22 cellular contexts compared by ENCODE assay signal in the genomic region with DNA sequence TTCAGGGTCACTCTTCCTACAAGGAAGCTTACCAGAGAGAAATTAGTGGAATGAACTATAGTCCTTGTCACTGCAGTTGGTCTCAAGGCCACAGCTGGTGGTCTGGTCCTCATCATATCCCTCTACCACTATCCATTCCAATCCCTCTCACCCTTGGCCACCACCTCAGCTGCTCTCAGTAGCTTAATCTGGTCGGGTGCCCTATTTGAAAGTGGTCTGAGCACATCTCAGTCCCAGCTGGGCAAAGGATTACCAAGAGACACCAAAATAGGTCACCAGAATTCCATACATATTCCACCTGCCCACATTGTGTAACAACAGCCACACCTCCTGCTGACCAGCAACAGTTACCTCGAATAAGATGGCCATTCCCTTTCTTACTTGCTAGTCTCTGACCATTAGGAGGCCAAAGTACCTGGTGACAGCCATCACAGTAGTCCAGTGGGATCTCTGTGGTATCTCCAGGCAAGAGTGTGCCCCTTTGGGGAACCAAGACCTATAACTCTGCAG. TPM values are rescaled to one million over a fixed set of nuclear protein-coding genes. Genes with fewer than 3 reads are reported as not detected.
A peak's percentile ranks its signal among the peaks of the same experiment; 100 is the strongest.
DNase-seq lines count a peak whose midpoint lies in the region; ATAC-seq and TF ChIP-seq lines count a peak whose summit lies in the region.
"Had no signal": no experiment of that assay in that cellular context is flagged by ENCODE, and none has a peak within 500 bp of the region (broad histone marks: within the 10 kb centered on the region; RNA-seq: fewer than 3 reads in every experiment).

No MANE protein-coding gene starts in this region.

- CTCF ChIA-PET in activated naive CD4-positive, alpha-beta T cell treated with anti-CD3 and anti-CD28 coated beads for 36 hours (lab: Charles Lee), result interaction anchor here (0.6 to 2.6 kb wide), 3 partner anchors 18 to 866 kb away, joined by 3 to 7 read pairs (median 4); a partner anchor contains a TSS

- no peak for TF ChIP-seq CTCF in spleen (IDR thresholded peaks at IDR 0.05 in 8 of 11, conservative IDR thresholded peaks at IDR 0.05 in 3 of 11)

- no peak for DNase-seq in activated naive CD4-positive, alpha-beta T cell treated with anti-CD3 and anti-CD28 coated beads for 36 hours
- DNase-seq in activated naive CD4-positive, alpha-beta T cell treated with Interleukin-2 at 50 U/mL for 16 hours, result no peak
- DNase-seq in central memory CD8-positive, alpha-beta T cell (ENCODE audit: low spot score in 2 of 2), result no peak
- DNase-seq in spleen (no peak), NCI-H345 treated with DMSO at 0.1 percent for 48 hours (lab: John Stamatoyannopoulos, UW; ENCODE audit: unreplicated experiment) (no peak), A172 (ENCODE audit: low spot score) (no peak)
- DNase-seq: activated CD4-positive, CD25-positive, alpha-beta regulatory T cell treated with anti-CD3 and anti-CD28 coated beads, Interleukin-2, amount 50 U/mL, for 72 hours; activated gamma-delta T cell; DMS53; mesendoderm; NCI-H1092 treated with DMSO at 0.1 percent for 48 hours; NCI-H2029; NCI-H2227 treated with DMSO at 0.1 percent for 48 hours; NCI-H748 treated with DMSO at 0.1 percent for 48 hours; right cardiac atrium; stimulated activated CD8-positive, alpha-beta memory T cell treated with anti-CD3 and anti-CD28 coated beads, Interleukin-4, amount 100 ng/mL, for 48 hours had no signal

- H3K36me3 Mint-ChIP-seq in activated naive CD4-positive, alpha-beta T cell treated with anti-CD3 and anti-CD28 coated beads for 36 hours (ENCODE audit: low read depth), result peaks cover 19% of the 10 kb centered on the region
- H3K36me3 Mint-ChIP-seq in IgD-negative memory B cell, result peaks cover 6% of the 10 kb centered on the region
- H3K36me3 Mint-ChIP-seq in central memory CD8-positive, alpha-beta T cell (ENCODE audit: insufficient read depth), result peaks cover 29% of the 10 kb centered on the region

- no peak overlapping the region for H3K4me3 Mint-ChIP-seq in activated naive CD4-positive, alpha-beta T cell treated with anti-CD3 and anti-CD28 coated beads for 36 hours
- H3K4me3 Mint-ChIP-seq in IgD-negative memory B cell, result no peak overlapping the region
- H3K4me3 Mint-ChIP-seq in central memory CD8-positive, alpha-beta T cell, result no peak overlapping the region
- H3K4me3 Mint-ChIP-seq: dendritic cell treated with granulocyte-macrophage colony-stimulating factor and Interleukin-4, amounts not matched to agents 40 ng/mL and 50 ng/mL, for 4 days; nephron had no signal

- H3K27ac ChIP-seq in spleen, result peak overlapping the region in 6 of 8 donors; percentile 51 to 100 (median 98)
- H3K27ac ChIP-seq: cardiac muscle cell, parathyroid adenoma had no signal

- peaks cover 5% of the 10 kb centered on the region for H3K9me3 Mint-ChIP-seq in activated naive CD4-positive, alpha-beta T cell treated with anti-CD3 and anti-CD28 coated beads for 36 hours
- peaks cover 0 to 2% (median 0%) of the 10 kb centered on the region in 3 donors for H3K9me3 Mint-ChIP-seq in IgD-negative memory B cell
- peaks cover 6% of the 10 kb centered on the region for H3K9me3 Mint-ChIP-seq in central memory CD8-positive, alpha-beta T cell
- H3K9me3 Mint-ChIP-seq: nephron had no signal

- no peaks in the 10 kb centered on the region for H3K36me3 ChIP-seq in spleen
- H3K36me3 ChIP-seq: cardiac muscle cell had no signal

- ATAC-seq in central memory CD8-positive, alpha-beta T cell (replicated peaks; ENCODE audit: extremely low read depth, poor library complexity, severe bottlenecking), result no peak
- ATAC-seq: GM12878, right cardiac atrium had no signal

- H3K4me3 ChIP-seq in spleen, result no peak overlapping the region
- H3K4me3 ChIP-seq: cardiac muscle cell, GM12878 had no signal

- peaks cover 4 to 39% (median 16%) of the 10 kb centered on the region in 6 donors for H3K4me1 ChIP-seq in spleen
- H3K4me1 ChIP-seq: parathyroid adenoma had no signal

- H3K27me3 ChIP-seq in spleen (replicated peaks in 1 of 7), result no peaks in the 10 kb centered on the region
- H3K27me3 ChIP-seq: cardiac muscle cell had no signal

- H3K9me3 ChIP-seq in spleen, result peaks cover 0 to 4% (median 0%) of the 10 kb centered on the region in 8 donors

- peak overlapping the region; percentile 95 for H3K27ac Mint-ChIP-seq in activated naive CD4-positive, alpha-beta T cell treated with anti-CD3 and anti-CD28 coated beads for 36 hours
- H3K27ac Mint-ChIP-seq in IgD-negative memory B cell, result peak overlapping the region in 2 of 3 donors; percentile 59 to 94
- H3K27ac Mint-ChIP-seq in central memory CD8-positive, alpha-beta T cell (ENCODE audit: low read depth), result peak overlapping the region; percentile 35
- H3K27ac Mint-ChIP-seq: nephron had no signal

- 76 to 97% (median 94%) methylated on average over 2 of the region's 2 CpGs for WGBS in spleen, 5 donors

- H3K4me1 Mint-ChIP-seq in activated naive CD4-positive, alpha-beta T cell treated with anti-CD3 and anti-CD28 coated beads for 36 hours (ENCODE audit: low read depth), result peaks cover 57% of the 10 kb centered on the region
- H3K4me1 Mint-ChIP-seq in IgD-negative memory B cell, result peaks cover 7 to 17% (median 14%) of the 10 kb centered on the region in 3 donors
- H3K4me1 Mint-ChIP-seq in central memory CD8-positive, alpha-beta T cell, result peaks cover 38% of the 10 kb centered on the region

- no peaks in the 10 kb centered on the region for H3K27me3 Mint-ChIP-seq in activated naive CD4-positive, alpha-beta T cell treated with anti-CD3 and anti-CD28 coated beads for 36 hours (ENCODE audit: low read depth)
- H3K27me3 Mint-ChIP-seq in IgD-negative memory B cell, result no peaks in the 10 kb centered on the region
- peaks cover 5% of the 10 kb centered on the region for H3K27me3 Mint-ChIP-seq in central memory CD8-positive, alpha-beta T cell
- H3K27me3 Mint-ChIP-seq: dendritic cell treated with granulocyte-macrophage colony-stimulating factor and Interleukin-4, amounts not matched to agents 40 ng/mL and 50 ng/mL, for 4 days had no signal

- intact Hi-C loops in activated naive CD4-positive, alpha-beta T cell treated with anti-CD3 and anti-CD28 coated beads for 36 hours (cut with micrococcal nuclease), result loop anchor here (10.0 kb wide), 1 partner anchor 572 kb away; no protein-coding TSS in a partner anchor
- intact Hi-C loops in spleen (cut with DNase I; ENCODE audit: low total_unique reads), result no loop called here

- no peak for TF ChIP-seq POLR2A in spleen (IDR thresholded peaks at IDR 0.05)

RNA-seq across cellular contexts. Expression of a gene that starts 3.3 kb away (rescaled TPM):
- 100 to 1,000 TPM; 131 to 134 TPM for total RNA-seq in activated naive CD4-positive, alpha-beta T cell treated with anti-CD3 and anti-CD28 coated beads for 36 hours
- polyA plus RNA-seq in IgD-negative memory B cell, result 93.1 TPM
- total RNA-seq in spleen, result 10 to 100 TPM; 53.4 to 82.4 (median 68.3) TPM
- 10 to 100 TPM; 12.7 to 19.0 (median 13.0) TPM for polyA plus RNA-seq in spleen
- 20.7 and 25.4 TPM in 2 replicates for total RNA-seq in A172 (2014; rRNA removed; shearing (Covaris generic))

Comparison
In these comparisons a context has a peak if more than half of its experiments do, and no peak if none do; other contexts are left out.
1. H3K27ac Mint-ChIP-seq: peak in every context shown above with its lines; median percentile 95 in activated naive CD4-positive, alpha-beta T cell treated with anti-CD3 and anti-CD28 coated beads for 36 hours; 76 in IgD-negative memory B cell; 35 in central memory CD8-positive, alpha-beta T cell.